Comparison of ENCODE assay signal across 8 cellular contexts in genomic region chr1:154955718-154956513, GRCh38. TPM values are rescaled to one million over a fixed set of nuclear protein-coding genes. Genes with fewer than 3 reads are reported as not detected.
DNase-seq lines count a peak whose midpoint lies in the region; ATAC-seq, FAIRE-seq and TF ChIP-seq lines count a peak whose summit lies in the region.

Gene PBXIP1 (minus strand): TSS chr1:154956099. CDS start chr1:154953721, 2,378 bp downstream.

- H3K27me3 Mint-ChIP-seq in mesothelial cell of epicardium (ENCODE audit: low read depth): no peaks in the 10 kb centered on the region

- no peaks in the 10 kb centered on the region for H3K9me3 ChIP-seq in endothelial cell of umbilical vein (replicated peaks; ENCODE audit: control insufficient read depth, insufficient read depth, low read length)

- H3K36me3 Mint-ChIP-seq in mesothelial cell of epicardium: peaks cover under 1% of the 10 kb centered on the region

- peak; percentile 82 for DNase-seq in COR-L47 (lab: John Stamatoyannopoulos, UW)
- DNase-seq in KBM-7: peak; percentile 98
- DNase-seq in OCI-M1 (lab: John Stamatoyannopoulos, UW): peak; percentile 97
- DNase-seq in activated T-cell treated with anti-CD3 and anti-CD28 coated beads for 24 hours (ENCODE audit: low read depth): peak; percentile 79
- peak; percentile 98 for DNase-seq in endothelial cell of umbilical vein (ENCODE audit: low read depth, low spot score)
- DNase-seq in mesothelial cell of epicardium (ENCODE audit: low spot score in 2 of 2, unreplicated experiment in 2 of 2): peak; percentile 58 to 80
- DNase-seq in stimulated activated CD8-positive, alpha-beta memory T cell treated with anti-CD3 and anti-CD28 coated beads, Interleukin-2, amount 100 ng/mL, for 1 hour (ENCODE audit: low read depth in 2 of 2): peak; percentile 59 to 60

- in situ Hi-C loops in KBM-7 (cut with MboI; ENCODE audit: low pct_unique_long_range_greater_than_20kb, low sequenced_read_pairs): no loop called here

- no peaks in the 10 kb centered on the region for H3K27me3 ChIP-seq in endothelial cell of umbilical vein (ENCODE audit: control insufficient read depth in 2 of 2, insufficient read depth in 2 of 2, low read length in 2 of 2)

- peak within 1 kb of the TSS; percentile 97 for H3K27ac Mint-ChIP-seq in mesothelial cell of epicardium

- peaks cover 6% of the 10 kb centered on the region for H3K79me2 ChIP-seq in endothelial cell of umbilical vein (ENCODE audit: control insufficient read depth, insufficient read depth, low read length)

- peaks cover 25% of the 10 kb centered on the region for H3K4me1 ChIP-seq in endothelial cell of umbilical vein (ENCODE audit: control insufficient read depth, extremely low read depth, insufficient read depth, low read length)

- peak within 1 kb of the TSS; percentile 92 for H3K9ac ChIP-seq in endothelial cell of umbilical vein (replicated peaks; ENCODE audit: extremely low read depth, insufficient read depth, low read length)

- H3K36me3 ChIP-seq in endothelial cell of umbilical vein (ENCODE audit: control insufficient read depth in 2 of 2, extremely low read depth in 1 of 2, insufficient read depth in 2 of 2, low read length in 2 of 2): peaks cover 0 to 14% of the 10 kb centered on the region in 2 experiments

- peak within 1 kb of the TSS; percentile 19 to 76 (median 57) for H3K4me3 ChIP-seq in endothelial cell of umbilical vein (replicated peaks in 1 of 3; ENCODE audit: insufficient read depth in 1 of 3, low read depth in 1 of 3, low read length in 3 of 3)

- H3K4me3 Mint-ChIP-seq in mesothelial cell of epicardium: peak within 1 kb of the TSS; percentile 85

- POLR2A ChIA-PET in endothelial cell of umbilical vein (lab: Charles Lee): interaction anchor here (0.5 to 1.4 kb wide), 6 partner anchors 9 to 43 kb away, joined by 3 to 5 read pairs (median 4); partner anchors contain the start of gene PMVK

- peak within 1 kb of the TSS; percentile 83 for H3K4me2 ChIP-seq in endothelial cell of umbilical vein (ENCODE audit: insufficient read depth, low read length)

- no peaks in the 10 kb centered on the region for H3K9me3 Mint-ChIP-seq in mesothelial cell of epicardium

- TF ChIP-seq CTCF in endothelial cell of umbilical vein (IDR thresholded peaks at IDR 0.05; ENCODE audit: extremely low read depth in 1 of 2, insufficient read depth in 1 of 2, low read depth in 1 of 2, low read length in 2 of 2) (peak; percentile 12 to 33), mesothelial cell of epicardium (IDR thresholded peaks at IDR 0.05; ENCODE audit: unreplicated experiment) (no peak)

- peak; percentile 50 for ATAC-seq in GM21515 (IDR thresholded peaks at IDR 0.05; ENCODE audit: unreplicated experiment)

- FAIRE-seq in endothelial cell of umbilical vein (lab: Jason Lieb, UNC): peak; percentile 98

- CTCF ChIA-PET in endothelial cell of umbilical vein (lab: Charles Lee): interaction anchor here (0.8 to 2.6 kb wide), 20 partner anchors 14 to 396 kb away, joined by 3 to 37 read pairs (median 6); partner anchors contain the start of genes ADAM15, FLAD1, LENEP and PMVK

- no peaks in the 10 kb centered on the region for H4K20me1 ChIP-seq in endothelial cell of umbilical vein (replicated peaks; ENCODE audit: control insufficient read depth, extremely low read depth, insufficient read depth, low read length)

- peak within 1 kb of the TSS; percentile 80 for H2AFZ ChIP-seq in endothelial cell of umbilical vein (ENCODE audit: low read depth, low read length)

- H3K4me1 Mint-ChIP-seq in mesothelial cell of epicardium: peaks cover 64% of the 10 kb centered on the region

- intact Hi-C loops in endothelial cell of umbilical vein (cut with micrococcal nuclease): loop anchor here (1.0 to 2.0 kb wide), 5 partner anchors 17 to 397 kb away; partner anchors contain the start of genes PMVK and ZBTB7B

- H3K27ac ChIP-seq in endothelial cell of umbilical vein (ENCODE audit: insufficient read depth, low read depth, low read length): peak within 1 kb of the TSS; percentile 69

- TF ChIP-seq POLR2A in endothelial cell of umbilical vein (IDR thresholded peaks at IDR 0.05; ENCODE audit: low read depth, low read length): no peak

- no TSS peak for BruUV-seq in endothelial cell of umbilical vein (replicated peaks; lab: Mats Ljungman, UMichigan)

- dilution Hi-C loops in endothelial cell of umbilical vein (cut with MboI; ENCODE audit: extremely low pct_ligation_motif_present, low sequenced_read_pairs): no loop called here

- no peaks in the 10 kb centered on the region for H3K9me1 ChIP-seq in endothelial cell of umbilical vein (replicated peaks; ENCODE audit: control insufficient read depth, extremely low read depth, insufficient read depth, low read length)

TF ChIP-seq in endothelial cell of umbilical vein, 7 proteins besides CTCF, POLR2A, EP300 and RAD21:
- TF ChIP-seq EZH2 (IDR thresholded peaks at IDR 0.05; ENCODE audit: borderline replicate concordance, low read depth, low read length, severe bottlenecking) (no peak), POLR2AphosphoS5 (IDR thresholded peaks at IDR 0.05; ENCODE audit: insufficient read depth, low read depth, low read length) (no peak), MAX (IDR thresholded peaks at IDR 0.05; ENCODE audit: insufficient read depth, insufficient read length) (no peak), GATA2 (IDR thresholded peaks at IDR 0.05; ENCODE audit: insufficient read depth, insufficient read length, low read depth, low read length) (no peak), JUN (IDR thresholded peaks at IDR 0.05; ENCODE audit: borderline replicate concordance, insufficient read depth, insufficient read length, low read depth) (no peak), FOS (IDR thresholded peaks at IDR 0.05; ENCODE audit: borderline replicate concordance, insufficient read depth, low read length) (no peak), MYC (IDR thresholded peaks at IDR 0.05; ENCODE audit: low read depth, low read length) (no peak)

RNA-seq across cellular contexts. Expression of gene PBXIP1, which starts in this region (rescaled TPM):
- total RNA-seq in endothelial cell of umbilical vein: 49.0 and 49.4 TPM in 2 replicates
- polyA plus RNA-seq in endothelial cell of umbilical vein: 45.0 and 54.7 TPM in 2 replicates
- polyA plus RNA-seq in endothelial cell of umbilical vein (2011; cell fraction: cytosol; rRNA removed): 50.0 and 61.1 TPM in 2 replicates
- 76.7 and 77.1 TPM in 2 replicates for polyA plus RNA-seq in endothelial cell of umbilical vein (2011; cell fraction: nucleus; rRNA removed)
- polyA plus RNA-seq in endothelial cell of umbilical vein (2012): 45.2 and 46.0 TPM in 2 replicates
- 60.7 and 62.5 TPM in 2 replicates for polyA minus RNA-seq in endothelial cell of umbilical vein
- 8.9 TPM for polyA minus RNA-seq in endothelial cell of umbilical vein (2011; cell fraction: cytosol; rRNA and poly(A)+ RNA removed)
- polyA minus RNA-seq in endothelial cell of umbilical vein (2011; cell fraction: nucleus; rRNA and poly(A)+ RNA removed): 20.8 and 23.4 TPM in 2 replicates
- total RNA-seq in mesothelial cell of epicardium: 53.8 to 56.2 TPM (median 56.2 TPM) in 3 replicates

Comparison
In these comparisons a context has a peak if more than half of its experiments do, and no peak if none do; other contexts are left out.
1. Peak in every context shown above with its lines: DNase-seq, ATAC-seq, H3K4me3 ChIP-seq and H3K27ac ChIP-seq.